In the genomic region with DNA sequence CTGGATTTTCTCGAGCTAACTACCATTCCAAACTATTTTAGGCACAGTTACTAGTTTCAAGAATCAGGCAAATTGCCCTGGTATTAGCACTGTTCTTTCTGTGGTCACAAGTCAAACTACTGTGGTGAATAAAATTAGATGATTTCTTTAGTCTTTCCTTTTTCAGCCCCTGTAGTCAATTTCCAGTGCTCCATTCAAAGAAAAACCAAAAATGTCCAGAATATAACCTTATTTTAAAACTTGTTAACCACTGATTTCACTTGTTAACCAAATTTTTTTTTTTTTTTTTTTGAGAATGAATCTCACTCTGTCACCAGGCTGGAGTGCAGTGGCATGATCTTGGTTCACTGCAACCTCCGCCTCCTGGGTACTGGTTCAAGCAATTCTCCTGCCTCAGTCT, we compare ENCODE assay signal across 11 cellular contexts.
"Had no signal": no experiment of that assay in that cellular context is flagged by ENCODE, and none has a peak within 500 bp of the region (broad histone marks: within the 10 kb centered on the region; RNA-seq: fewer than 3 reads in every experiment).

No MANE protein-coding gene starts in this region.

- DNase-seq: activated CD4-positive, alpha-beta T cell treated with anti-CD3 and anti-CD28 coated beads, Interleukin-2, amount 50 U/mL, for 48 hours; activated CD4-positive, CD25-positive, alpha-beta regulatory T cell treated with anti-CD3 and anti-CD28 coated beads, Interleukin-2, amount 50 U/mL, for 72 hours; activated CD8-positive, alpha-beta memory T cell treated with anti-CD3 and anti-CD28 coated beads, Interleukin-2, amount 50 U/mL, for 48 hours; foreskin melanocyte; heart right ventricle; left ventricle myocardium inferior; mesenchymal stem cell; nephron progenitor cell; stimulated activated CD4-positive, alpha-beta T cell treated with anti-CD3 and anti-CD28 coated beads, Interleukin-2, amount 100 ng/mL, for 48 hours; T-helper 9 cell had no signal

- H3K27ac ChIP-seq: heart right ventricle, left ventricle myocardium inferior, thoracic aorta had no signal

- H3K36me3 ChIP-seq: heart right ventricle, left ventricle myocardium inferior, thoracic aorta had no signal

- ATAC-seq: heart right ventricle had no signal

- H3K27me3 ChIP-seq: heart right ventricle had no signal

- H3K9me3 ChIP-seq: heart right ventricle, left ventricle myocardium inferior, thoracic aorta had no signal

- H3K4me3 ChIP-seq: heart right ventricle, left ventricle myocardium inferior, thoracic aorta had no signal
